Comparison of ENCODE assay signal across 23 cellular contexts in the genomic region with DNA sequence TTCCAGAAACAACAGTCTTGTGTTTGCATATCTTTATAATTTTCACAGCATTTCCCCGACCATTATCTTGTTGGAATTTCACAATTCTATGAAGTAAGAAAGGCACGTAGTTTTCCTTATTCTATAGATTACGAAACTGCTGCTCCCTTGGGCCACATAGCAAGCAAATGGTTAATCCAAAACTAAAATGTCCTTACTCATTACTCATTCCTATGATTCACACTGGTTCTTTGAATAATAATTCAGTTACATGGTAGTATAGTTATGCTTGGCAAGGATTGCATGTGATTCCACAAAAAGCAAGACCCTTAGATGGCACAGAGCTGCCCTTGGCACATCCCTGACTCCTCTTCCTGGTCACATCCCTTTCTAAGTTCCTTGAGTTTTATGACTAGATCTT. TPM values are rescaled to one million over a fixed set of nuclear protein-coding genes. Genes with fewer than 3 reads are reported as not detected.
"Had no signal": no experiment of that assay in that cellular context is flagged by ENCODE, and none has a peak within 500 bp of the region (broad histone marks: within the 10 kb centered on the region; RNA-seq: fewer than 3 reads in every experiment).

No MANE protein-coding gene starts in this region.

- H3K36me3 Mint-ChIP-seq: T-cell, WTC11 had no signal

- H3K4me3 ChIP-seq: dorsolateral prefrontal cortex, heart right ventricle, left ventricle myocardium inferior, psoas muscle, right lobe of liver, upper lobe of left lung had no signal

- H3K9me3 Mint-ChIP-seq: activated T-helper 17 cell treated with anti-CD3 and anti-CD28 coated beads, Interleukin-2, amount 50 U/mL, for 72 hours had no signal

- H3K4me3 Mint-ChIP-seq: activated T-helper 17 cell treated with anti-CD3 and anti-CD28 coated beads, Interleukin-2, amount 50 U/mL, for 72 hours; nephron; T-cell; WTC11 had no signal

- ATAC-seq: activated T-helper 17 cell treated with anti-CD3 and anti-CD28 coated beads, Interleukin-2, amount 50 U/mL, for 72 hours; esophagus mucosa; heart right ventricle; psoas muscle; right lobe of liver; T-cell; WTC11 had no signal

- DNase-seq: activated CD4-positive, alpha-beta T cell treated with anti-CD3 and anti-CD28 coated beads for 48 hours; activated naive CD4-positive, alpha-beta T cell treated with anti-CD3 and anti-CD28 coated beads, Interleukin-2, amount 50 U/mL, for 16 hours; activated T-cell treated with anti-CD3 and anti-CD28 coated beads for 4 hours; amniotic stem cell; dorsolateral prefrontal cortex; heart right ventricle; left ventricle myocardium inferior; mesenchymal stem cell; psoas muscle; right lobe of liver; stimulated activated CD4-positive, alpha-beta T cell treated with anti-CD3 and anti-CD28 coated beads, Interleukin-2, amount 100 ng/mL, for 48 hours; stimulated activated naive CD4-positive, alpha-beta T cell treated with Interleukin-2 at 50 U/mL for 16 hours; T-cell; T1000; upper lobe of left lung had no signal

- H3K4me1 Mint-ChIP-seq: activated T-helper 17 cell treated with anti-CD3 and anti-CD28 coated beads, Interleukin-2, amount 50 U/mL, for 72 hours; nephron; T-cell; WTC11 had no signal

- H3K27ac Mint-ChIP-seq: activated T-helper 17 cell treated with anti-CD3 and anti-CD28 coated beads, Interleukin-2, amount 50 U/mL, for 72 hours; nephron; T-cell; WTC11 had no signal

RNA-seq across cellular contexts. Expression of a gene that starts 51.2 kb away (rescaled TPM):
- total RNA-seq: activated CD8-positive, alpha-beta memory T cell treated with anti-CD3 and anti-CD28 coated beads for 36 hours; activated T-helper 17 cell treated with anti-CD3 and anti-CD28 coated beads, Interleukin-2, amount 50 U/mL, for 72 hours; dorsolateral prefrontal cortex; esophagus mucosa; frontal cortex; heart right ventricle; left ventricle myocardium inferior; omental fat pad; psoas muscle; right lobe of liver; T-cell; upper lobe of left lung; WTC11 had no signal
- polyA plus RNA-seq: heart right ventricle, keratinocyte, psoas muscle had no signal
